In the genomic region with DNA sequence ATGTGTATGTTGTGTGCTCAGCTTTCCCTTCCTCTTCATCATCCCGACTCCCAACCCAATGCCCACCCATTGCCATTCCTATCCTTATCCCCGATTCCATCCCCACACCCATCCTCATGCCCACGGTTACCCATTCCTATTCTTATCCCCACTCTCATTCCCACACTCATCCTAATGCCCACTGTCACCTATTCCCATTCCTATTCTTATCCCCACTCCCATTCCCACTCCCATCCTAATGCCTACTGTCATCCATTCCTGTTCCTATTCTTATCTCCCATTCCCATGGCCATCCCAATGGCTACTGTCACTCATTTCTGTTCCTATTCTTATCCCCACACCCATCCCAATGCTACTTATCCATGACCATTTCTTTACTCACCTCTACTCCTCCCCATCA, we compare ENCODE assay signal across 28 cellular contexts.
"Had no signal": no experiment of that assay in that cellular context is flagged by ENCODE, and none has a peak within 500 bp of the region (broad histone marks: within the 10 kb centered on the region; RNA-seq: fewer than 3 reads in every experiment).

No MANE protein-coding gene starts in this region.

- H3K27me3 ChIP-seq: colonic mucosa, esophagus muscularis mucosa, gastrocnemius medialis had no signal

- H3K4me1 ChIP-seq: colonic mucosa, esophagus muscularis mucosa, esophagus squamous epithelium, foreskin keratinocyte, gastrocnemius medialis, gastroesophageal sphincter, heart left ventricle, heart right ventricle had no signal

- H3K36me3 ChIP-seq: colonic mucosa, esophagus muscularis mucosa, esophagus squamous epithelium, gastrocnemius medialis, gastroesophageal sphincter, heart left ventricle, heart right ventricle had no signal

- DNase-seq: colonic mucosa; cortex of kidney; dermis blood vessel endothelial cell; dorsolateral prefrontal cortex; effector CD4-positive, alpha-beta T cell; effector CD8-positive, alpha-beta T cell; effector memory CD4-positive, alpha-beta T cell; effector memory CD8-positive, alpha-beta T cell; endodermal cell; erythroblast; esophagus squamous epithelium; foreskin fibroblast; foreskin keratinocyte; foreskin melanocyte; gastrocnemius medialis; glutamatergic neuron; head of caudate nucleus; heart left ventricle; heart right ventricle had no signal

- ATAC-seq: effector memory CD8-positive, alpha-beta T cell; esophagus mucosa; foreskin keratinocyte; gastrocnemius medialis; gastroesophageal sphincter; heart left ventricle; heart right ventricle had no signal

- H3K9me3 ChIP-seq: colonic mucosa, esophagus muscularis mucosa, esophagus squamous epithelium, gastrocnemius medialis, gastroesophageal sphincter, heart left ventricle, heart right ventricle had no signal

- H3K27ac ChIP-seq: colonic mucosa, coronary artery, dorsolateral prefrontal cortex, epithelial cell of prostate, esophagus muscularis mucosa, esophagus squamous epithelium, foreskin keratinocyte, gastrocnemius medialis, gastroesophageal sphincter, heart left ventricle, heart right ventricle had no signal

- FAIRE-seq: colon, endometrium, endothelial cell of umbilical vein, frontal cortex had no signal

- H3K4me3 ChIP-seq: colonic mucosa, coronary artery, dorsolateral prefrontal cortex, esophagus muscularis mucosa, esophagus squamous epithelium, gastrocnemius medialis, gastroesophageal sphincter, heart left ventricle, heart right ventricle had no signal
